In the genomic region with DNA sequence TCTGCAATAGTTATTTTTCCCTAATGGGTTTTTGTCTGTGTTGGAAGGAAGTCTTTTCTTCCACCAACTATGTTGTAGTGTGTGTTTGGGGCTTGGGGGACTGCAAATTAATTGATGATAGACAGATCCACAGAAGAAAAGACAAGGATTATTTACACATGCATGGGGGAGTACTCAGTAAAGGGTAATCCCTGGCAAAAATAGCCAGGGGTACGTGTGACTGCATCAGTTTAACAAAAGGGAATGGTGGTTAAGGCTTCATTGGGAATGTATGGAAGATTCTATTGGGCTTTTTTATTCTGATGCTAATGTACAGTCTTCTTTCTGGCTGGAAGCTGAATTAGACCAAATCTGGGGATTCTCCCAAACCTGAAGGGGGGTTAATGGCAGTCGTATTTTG, we compare ENCODE assay signal across 25 cellular contexts. TPM values are rescaled to one million over a fixed set of nuclear protein-coding genes. Genes with fewer than 3 reads are reported as not detected.
DNase-seq lines count a peak whose midpoint lies in the region; ATAC-seq, FAIRE-seq and TF ChIP-seq lines count a peak whose summit lies in the region.
"Had no signal": no experiment of that assay in that cellular context is flagged by ENCODE, and none has a peak within 500 bp of the region (broad histone marks: within the 10 kb centered on the region; RNA-seq: fewer than 3 reads in every experiment).

No MANE protein-coding gene starts in this region.

- TF ChIP-seq CTCF in brain (conservative IDR thresholded peaks at IDR 0.05) (no peak), keratinocyte (optimal IDR thresholded peaks at IDR 0.05 in 1 of 3, IDR thresholded peaks at IDR 0.05 in 1 of 3, conservative IDR thresholded peaks at IDR 0.05 in 1 of 3; ENCODE audit: extremely low read depth in 1 of 3, insufficient read depth in 2 of 3, low read length in 3 of 3) (no peak)

- dilution Hi-C loops in keratinocyte (cut with MboI; ENCODE audit: extremely low pct_ligation_motif_present, low sequenced_read_pairs) = no loop called here

- H3K27ac Mint-ChIP-seq in activated naive CD8-positive, alpha-beta T cell treated with anti-CD3 and anti-CD28 coated beads for 36 hours = peak overlapping the region; percentile 26
- no peak overlapping the region for H3K27ac Mint-ChIP-seq in activated naive CD8-positive, alpha-beta T cell treated with anti-CD3 and anti-CD28 coated beads, Interleukin-2, amount 50 U/mL, for 24 hours
- peak overlapping the region; percentile 92 to 100 (median 97) for H3K27ac Mint-ChIP-seq in brain
- H3K27ac Mint-ChIP-seq: activated CD8-positive, alpha-beta T cell treated with anti-CD3 and anti-CD28 coated beads for 36 hours; dendritic cell treated with granulocyte-macrophage colony-stimulating factor and Interleukin-4, amounts not matched to agents 40 ng/mL and 50 ng/mL, for 4 days had no signal

- ATAC-seq in activated naive CD8-positive, alpha-beta T cell treated with anti-CD3 and anti-CD28 coated beads, Interleukin-2, amount 50 U/mL, for 24 hours = no peak
- no peak for ATAC-seq in GM21825 (IDR thresholded peaks at IDR 0.05; ENCODE audit: unreplicated experiment)
- ATAC-seq: activated CD8-positive, alpha-beta T cell treated with anti-CD3 and anti-CD28 coated beads for 36 hours had no signal

- no peak overlapping the region for H3K4me3 Mint-ChIP-seq in activated naive CD8-positive, alpha-beta T cell treated with anti-CD3 and anti-CD28 coated beads for 36 hours
- H3K4me3 Mint-ChIP-seq in activated naive CD8-positive, alpha-beta T cell treated with anti-CD3 and anti-CD28 coated beads, Interleukin-2, amount 50 U/mL, for 24 hours = no peak overlapping the region
- H3K4me3 Mint-ChIP-seq in brain = peak overlapping the region; percentile 47 to 88 (median 83)
- H3K4me3 Mint-ChIP-seq: activated CD8-positive, alpha-beta T cell treated with anti-CD3 and anti-CD28 coated beads for 36 hours; dendritic cell treated with granulocyte-macrophage colony-stimulating factor and Interleukin-4, amounts not matched to agents 40 ng/mL and 50 ng/mL, for 4 days had no signal

- no peaks in the 10 kb centered on the region for H3K36me3 ChIP-seq in keratinocyte (ENCODE audit: control insufficient read depth in 2 of 2, extremely low read depth in 1 of 2, insufficient read depth in 2 of 2, low read length in 2 of 2)
- H3K36me3 ChIP-seq: BE2C, pancreas had no signal

- H2AFZ ChIP-seq in keratinocyte (ENCODE audit: control insufficient read depth, low read length) = peak overlapping the region; percentile 4
- H2AFZ ChIP-seq: hepatocyte had no signal

- H3K27me3 Mint-ChIP-seq in activated naive CD8-positive, alpha-beta T cell treated with anti-CD3 and anti-CD28 coated beads for 36 hours = no peaks in the 10 kb centered on the region
- H3K27me3 Mint-ChIP-seq in activated naive CD8-positive, alpha-beta T cell treated with anti-CD3 and anti-CD28 coated beads, Interleukin-2, amount 50 U/mL, for 24 hours = no peaks in the 10 kb centered on the region
- H3K27me3 Mint-ChIP-seq in brain = no peaks in the 10 kb centered on the region
- H3K27me3 Mint-ChIP-seq: activated CD8-positive, alpha-beta T cell treated with anti-CD3 and anti-CD28 coated beads for 36 hours had no signal

- DNase-seq in activated naive CD8-positive, alpha-beta T cell treated with anti-CD3 and anti-CD28 coated beads for 36 hours = no peak
- DNase-seq in activated naive CD8-positive, alpha-beta T cell treated with anti-CD3 and anti-CD28 coated beads, Interleukin-2, amount 50 U/mL, for 24 hours = no peak
- DNase-seq in keratinocyte (ENCODE audit: low read depth, low spot score) = no peak
- no peak for DNase-seq in MV-4-11 (lab: John Stamatoyannopoulos, UW)
- no peak for DNase-seq in cerebellar nuclear complex (lab: John Stamatoyannopoulos, UW)
- DNase-seq in GOT3 (lab: John Stamatoyannopoulos, UW) = no peak
- DNase-seq: activated CD8-positive, alpha-beta T cell treated with anti-CD3 and anti-CD28 coated beads for 36 hours; activated gamma-delta T cell treated with Interleukin-2 at 50 U/mL for 16 hours; BE2C; Calu3; islet precursor cell; NCI-H1436; NCI-H2171 treated with DMSO at 0.1 percent for 48 hours; NCI-H524 treated with DMSO at 0.1 percent for 48 hours; pancreas; right cardiac atrium; T-helper 9 cell; trophoblast cell had no signal

- H4K20me1 ChIP-seq in keratinocyte (ENCODE audit: control insufficient read depth, extremely low read depth, insufficient read depth, low read length) = no peaks in the 10 kb centered on the region

- H3K27me3 ChIP-seq in keratinocyte (ENCODE audit: control insufficient read depth, extremely low read depth, insufficient read depth, low read length) = no peaks in the 10 kb centered on the region
- H3K27me3 ChIP-seq: BE2C, hepatocyte had no signal

- no peak for FAIRE-seq in keratinocyte (lab: Jason Lieb, UNC)
- FAIRE-seq: A204.1, bronchial epithelial cell, pancreas had no signal

- no peak overlapping the region for H3K27ac ChIP-seq in keratinocyte (ENCODE audit: control insufficient read depth, insufficient read depth, low read length)
- H3K27ac ChIP-seq: hepatocyte, pancreas had no signal

- H3K4me3 ChIP-seq in keratinocyte (ENCODE audit: control insufficient read depth in 2 of 3, extremely low read depth in 1 of 3, insufficient read depth in 2 of 3, low read depth in 1 of 3, low read length in 3 of 3) = no peak overlapping the region
- H3K4me3 ChIP-seq: hepatocyte, lung, pancreas had no signal

- H3K4me1 Mint-ChIP-seq in activated naive CD8-positive, alpha-beta T cell treated with anti-CD3 and anti-CD28 coated beads for 36 hours = peaks cover 48% of the 10 kb centered on the region
- peaks cover 66% of the 10 kb centered on the region for H3K4me1 Mint-ChIP-seq in activated naive CD8-positive, alpha-beta T cell treated with anti-CD3 and anti-CD28 coated beads, Interleukin-2, amount 50 U/mL, for 24 hours
- peaks cover 47% of the 10 kb centered on the region for H3K4me1 Mint-ChIP-seq in brain

- H3K9me1 ChIP-seq in keratinocyte (ENCODE audit: control insufficient read depth, extremely low read depth, insufficient read depth, low read length) = no peaks in the 10 kb centered on the region

- no peaks in the 10 kb centered on the region for H3K79me2 ChIP-seq in keratinocyte (ENCODE audit: control insufficient read depth, insufficient read depth, low read length)
- H3K79me2 ChIP-seq: hepatocyte had no signal

- peaks cover 7% of the 10 kb centered on the region for H3K36me3 Mint-ChIP-seq in activated naive CD8-positive, alpha-beta T cell treated with anti-CD3 and anti-CD28 coated beads for 36 hours
- H3K36me3 Mint-ChIP-seq in activated naive CD8-positive, alpha-beta T cell treated with anti-CD3 and anti-CD28 coated beads, Interleukin-2, amount 50 U/mL, for 24 hours (ENCODE audit: low read depth) = peaks cover 2% of the 10 kb centered on the region
- H3K36me3 Mint-ChIP-seq in brain = no peaks in the 10 kb centered on the region

- H3K9ac ChIP-seq in keratinocyte (ENCODE audit: control insufficient read depth, extremely low read depth, insufficient read depth, low read length) = no peak overlapping the region

- no peaks in the 10 kb centered on the region for H3K9me3 ChIP-seq in keratinocyte (ENCODE audit: control insufficient read depth, low read depth, low read length)
- H3K9me3 ChIP-seq: BE2C, pancreas had no signal

- H3K4me2 ChIP-seq in keratinocyte (ENCODE audit: control insufficient read depth, extremely low read depth, insufficient read depth, low read depth, low read length) = no peak overlapping the region

- H3K4me1 ChIP-seq in keratinocyte (ENCODE audit: control insufficient read depth, extremely low read depth, insufficient read depth, low read length) = peaks cover 22% of the 10 kb centered on the region
- H3K4me1 ChIP-seq: BE2C, pancreas had no signal

- H3K9me3 Mint-ChIP-seq in activated naive CD8-positive, alpha-beta T cell treated with anti-CD3 and anti-CD28 coated beads for 36 hours = peaks cover 1% of the 10 kb centered on the region
- H3K9me3 Mint-ChIP-seq in activated naive CD8-positive, alpha-beta T cell treated with anti-CD3 and anti-CD28 coated beads, Interleukin-2, amount 50 U/mL, for 24 hours = peaks cover 4% of the 10 kb centered on the region
- peaks cover 0 to 6% (median 4%) of the 10 kb centered on the region in 5 experiments for H3K9me3 Mint-ChIP-seq in brain

RNA-seq across cellular contexts. Expression of gene FEZ1, which starts 20.2 kb away (rescaled TPM):
- total RNA-seq in activated naive CD8-positive, alpha-beta T cell treated with anti-CD3 and anti-CD28 coated beads for 36 hours = 1 to 10 TPM; 3.0 to 4.7 TPM
- polyA plus RNA-seq in brain (ENCODE audit: insufficient read depth, low read depth, low replicate concordance) (288 TPM), keratinocyte (112 to 300 TPM (median 182 TPM) in 3 replicates)
- polyA plus RNA-seq in keratinocyte (2011; ENCODE audit: low read depth) = 54.1 TPM
- 245 and 248 TPM in 2 replicates for polyA plus RNA-seq in keratinocyte (2011; cell fraction: cytosol; rRNA removed)
- polyA plus RNA-seq in keratinocyte (2011; cell fraction: nucleus; rRNA removed) = 135 and 137 TPM in 2 replicates
- polyA plus RNA-seq in keratinocyte (2012; ENCODE audit: low replicate concordance) = 55.1 and 228 TPM in 2 replicates
- 68.8 to 119 TPM (median 113 TPM) in 3 replicates for polyA minus RNA-seq in keratinocyte
- 88.8 TPM for polyA minus RNA-seq in keratinocyte (2011; cell fraction: cytosol; rRNA and poly(A)+ RNA removed)
- 18.7 and 42.8 TPM in 2 replicates for polyA minus RNA-seq in keratinocyte (2011; cell fraction: nucleus; rRNA and poly(A)+ RNA removed)

RNA-seq across cellular contexts. Expression of gene EI24, which starts 53.0 kb away (rescaled TPM):
- 10 to 100 TPM; 71.4 to 72.5 TPM for total RNA-seq in activated naive CD8-positive, alpha-beta T cell treated with anti-CD3 and anti-CD28 coated beads for 36 hours
- polyA plus RNA-seq in brain (ENCODE audit: insufficient read depth, low read depth, low replicate concordance) = 95.0 TPM
- polyA plus RNA-seq in keratinocyte = 215 to 307 TPM (median 263 TPM) in 3 replicates
- 74.4 TPM for polyA plus RNA-seq in keratinocyte (2011; ENCODE audit: low read depth)
- 212 and 329 TPM in 2 replicates for polyA plus RNA-seq in keratinocyte (2011; cell fraction: cytosol; rRNA removed)
- polyA plus RNA-seq in keratinocyte (2011; cell fraction: nucleus; rRNA removed) = 71.5 and 88.2 TPM in 2 replicates
- 104 and 170 TPM in 2 replicates for polyA plus RNA-seq in keratinocyte (2012; ENCODE audit: low replicate concordance)
- 119 to 245 TPM (median 243 TPM) in 3 replicates for polyA minus RNA-seq in keratinocyte
- polyA minus RNA-seq in keratinocyte (2011; cell fraction: cytosol; rRNA and poly(A)+ RNA removed) = 125 TPM
- polyA minus RNA-seq in keratinocyte (2011; cell fraction: nucleus; rRNA and poly(A)+ RNA removed) = 37.5 and 49.4 TPM in 2 replicates

Comparison
In these comparisons a context has a peak if more than half of its experiments do, and no peak if none do; other contexts are left out.
1. H3K4me3 Mint-ChIP-seq: peak in brain (5 of 5); none in activated naive CD8-positive, alpha-beta T cell treated with anti-CD3 and anti-CD28 coated beads for 36 hours (single experiment) and activated naive CD8-positive, alpha-beta T cell treated with anti-CD3 and anti-CD28 coated beads, Interleukin-2, amount 50 U/mL, for 24 hours (single experiment).